ENCODE assay signal across 9 cellular contexts in genomic region chr6:98824163-98824906, GRCh38. TPM values are rescaled to one million over a fixed set of nuclear protein-coding genes. Genes with fewer than 3 reads are reported as not detected.
DNase-seq lines count a peak whose midpoint lies in the region; ATAC-seq and TF ChIP-seq lines count a peak whose summit lies in the region.
"Had no signal": no experiment of that assay in that cellular context is flagged by ENCODE, and none has a peak within 500 bp of the region (broad histone marks: within the 10 kb centered on the region; RNA-seq: fewer than 3 reads in every experiment).

No MANE protein-coding gene starts in this region.

- H3K27me3 ChIP-seq in iPS-18a (ENCODE audit: control insufficient read depth, insufficient read depth, low read length) (peaks cover 84% of the 10 kb centered on the region), gastrocnemius medialis (peaks cover 71 to 84% (median 73%) of the 10 kb centered on the region in 3 donors)

- TF ChIP-seq CTCF in activated CD8-positive, alpha-beta T cell treated with anti-CD3 and anti-CD28 coated beads for 36 hours (IDR thresholded peaks at IDR 0.05) = no peak
- TF ChIP-seq CTCF in gastrocnemius medialis (IDR thresholded peaks at IDR 0.05 in 4 of 5, conservative IDR thresholded peaks at IDR 0.05 in 1 of 5) = no peak

- peak; percentile 27 for ATAC-seq in activated CD8-positive, alpha-beta T cell treated with anti-CD3 and anti-CD28 coated beads for 36 hours
- no peak for ATAC-seq in gastrocnemius medialis
- no peak for ATAC-seq in HG03108 (IDR thresholded peaks at IDR 0.05; ENCODE audit: unreplicated experiment)

- H3K27ac ChIP-seq in iPS-18a (ENCODE audit: low read length) (no peak overlapping the region), gastrocnemius medialis (no peak overlapping the region)

- CTCF ChIA-PET in activated CD8-positive, alpha-beta T cell treated with anti-CD3 and anti-CD28 coated beads for 36 hours (lab: Charles Lee) = interaction anchor here (1.1 kb wide), 1 partner anchor 21 kb away, joined by 3 read pairs; no protein-coding TSS in a partner anchor

- TF ChIP-seq POLR2A in gastrocnemius medialis (IDR thresholded peaks at IDR 0.05) = no peak

- H3K9me3 Mint-ChIP-seq in activated CD8-positive, alpha-beta T cell treated with anti-CD3 and anti-CD28 coated beads for 36 hours = no peaks in the 10 kb centered on the region

- H3K4me3 ChIP-seq in iPS-18a (ENCODE audit: low read length) (peak overlapping the region; percentile 79), gastrocnemius medialis (peak overlapping the region; percentile 13 to 45 (median 30))

- H3K4me3 Mint-ChIP-seq in activated CD8-positive, alpha-beta T cell treated with anti-CD3 and anti-CD28 coated beads for 36 hours = peak overlapping the region; percentile 13

- intact Hi-C loops in activated CD8-positive, alpha-beta T cell treated with anti-CD3 and anti-CD28 coated beads for 36 hours (cut with micrococcal nuclease) = no loop called here
- intact Hi-C loops in gastrocnemius medialis (cut with DNase I; ENCODE audit: low total_unique reads) = no loop called here

- DNase-seq in NCI-H146 (lab: John Stamatoyannopoulos, UW) = peak; percentile 8
- DNase-seq in NCI-H146 treated with DMSO at 0.1 percent for 48 hours (lab: John Stamatoyannopoulos, UW; ENCODE audit: unreplicated experiment) = no peak
- DNase-seq in activated CD8-positive, alpha-beta T cell treated with anti-CD3 and anti-CD28 coated beads for 36 hours = no peak
- no peak for DNase-seq in gastrocnemius medialis
- DNase-seq in A172 (ENCODE audit: low spot score) = no peak
- no peak for DNase-seq in NCI-H345 treated with DMSO at 0.1 percent for 48 hours (lab: John Stamatoyannopoulos, UW; ENCODE audit: unreplicated experiment)
- DNase-seq: NCI-H1930 had no signal

- H3K36me3 ChIP-seq in iPS-18a (ENCODE audit: control insufficient read depth, low read depth, low read length) (no peaks in the 10 kb centered on the region), gastrocnemius medialis (no peaks in the 10 kb centered on the region)

- POLR2A ChIA-PET in activated CD8-positive, alpha-beta T cell treated with anti-CD3 and anti-CD28 coated beads for 36 hours (lab: Charles Lee) = no interaction called here

- no peaks in the 10 kb centered on the region for H3K9me3 ChIP-seq in iPS-18a (ENCODE audit: control insufficient read depth, low read depth, low read length)
- no peaks in the 10 kb centered on the region for H3K9me3 ChIP-seq in gastrocnemius medialis

- no peak overlapping the region for H3K27ac Mint-ChIP-seq in activated CD8-positive, alpha-beta T cell treated with anti-CD3 and anti-CD28 coated beads for 36 hours

- peaks cover 28% of the 10 kb centered on the region for H3K4me1 Mint-ChIP-seq in activated CD8-positive, alpha-beta T cell treated with anti-CD3 and anti-CD28 coated beads for 36 hours (ENCODE audit: low read depth)

- in situ Hi-C loops in gastrocnemius medialis (cut with MboI; ENCODE audit: low sequenced_read_pairs in 4 of 4) = no loop called here

- peaks cover 74% of the 10 kb centered on the region for H3K27me3 Mint-ChIP-seq in activated CD8-positive, alpha-beta T cell treated with anti-CD3 and anti-CD28 coated beads for 36 hours

- no peaks in the 10 kb centered on the region for H3K36me3 Mint-ChIP-seq in activated CD8-positive, alpha-beta T cell treated with anti-CD3 and anti-CD28 coated beads for 36 hours (ENCODE audit: low read depth)

- peak overlapping the region; percentile 16 for H3K9ac ChIP-seq in iPS-18a (ENCODE audit: low read length)

- H3K4me1 ChIP-seq in iPS-18a (ENCODE audit: control insufficient read depth, low read depth, low read length) (peaks cover 25% of the 10 kb centered on the region), gastrocnemius medialis (peaks cover 18 to 25% of the 10 kb centered on the region in 2 donors)

RNA-seq across cellular contexts. Expression of gene POU3F2, which starts 10.0 kb away (rescaled TPM):
- total RNA-seq in activated CD8-positive, alpha-beta T cell treated with anti-CD3 and anti-CD28 coated beads for 36 hours = not detected
- under 1 TPM in 1 of 4 donors, not detected in 3; 0.07 TPM for total RNA-seq in gastrocnemius medialis
- 0.91 and 0.93 TPM in 2 replicates for total RNA-seq in A172 (2014; rRNA removed; shearing (Covaris generic))
